In the genomic region with DNA sequence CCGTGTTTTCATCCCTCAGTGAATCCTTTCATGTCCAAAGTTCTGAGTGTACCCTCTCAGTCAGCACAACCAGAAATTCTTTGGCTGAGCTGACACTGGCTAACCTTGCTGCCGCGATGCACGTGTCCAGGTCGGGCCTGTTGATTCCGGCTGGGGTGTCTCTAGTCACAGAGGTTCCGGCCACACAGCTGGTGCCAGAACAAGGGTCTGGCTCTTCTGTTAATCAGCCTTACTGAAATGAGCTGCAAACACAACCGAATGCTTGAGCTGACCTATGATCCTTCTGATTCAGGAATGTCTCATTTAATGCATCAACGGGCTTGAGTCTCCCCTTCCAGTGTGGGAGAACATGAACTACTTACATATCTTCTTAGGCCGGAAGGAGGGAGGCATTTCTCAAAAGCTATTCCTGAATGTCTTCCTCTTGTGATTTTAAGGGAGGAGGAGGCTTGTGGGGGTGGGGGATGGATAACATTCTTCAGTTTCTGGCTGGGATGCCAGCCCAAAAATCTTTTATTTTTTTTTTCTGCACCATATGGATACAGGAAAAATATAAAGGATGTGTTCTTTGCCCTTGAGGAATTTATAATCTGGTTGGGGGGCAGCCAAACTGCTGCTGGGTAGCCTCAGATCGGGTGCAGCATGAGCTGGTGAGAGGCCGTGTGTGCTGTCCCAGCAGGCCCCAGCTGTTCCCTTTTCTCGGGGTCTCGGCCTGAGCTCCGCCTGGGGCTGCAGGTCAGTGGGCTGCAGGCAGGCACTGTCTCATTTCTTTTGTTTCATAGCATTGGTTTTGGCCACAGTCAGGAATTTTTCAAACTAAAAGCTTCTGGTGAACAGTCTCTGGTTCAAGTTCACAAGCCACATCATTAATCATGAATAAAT, we compare ENCODE assay signal across 8 cellular contexts.
DNase-seq lines count a peak whose midpoint lies in the region; FAIRE-seq and TF ChIP-seq lines count a peak whose summit lies in the region.

No MANE protein-coding gene starts in this region.

- peak overlapping the region; percentile 31; the same call in 1 of the 2 replicates for H2BK15ac ChIP-seq in H1 (ENCODE audit: low read length)
- peak overlapping the region; percentile 17 for H2BK15ac ChIP-seq in mesenchymal stem cell (ENCODE audit: low read depth, poor library complexity, severe bottlenecking)

- H4K91ac ChIP-seq in H1 (replicated peaks; ENCODE audit: insufficient read length, low read length), result no peak overlapping the region
- H4K91ac ChIP-seq in mesenchymal stem cell (ENCODE audit: low read length), result peak overlapping the region; percentile 5

- no peak overlapping the region for H2BK20ac ChIP-seq in H1 (ENCODE audit: low read length)

- no peak for FAIRE-seq in H1 (lab: Jason Lieb, UNC)

- WGBS in H1 (ENCODE audit: extremely low coverage in 1 of 2, insufficient coverage in 1 of 2, insufficient read length in 1 of 2, insufficient replicate concordance in 2 of 2, low coverage in 1 of 2, low lambda C conversion rate in 2 of 2, missing lambda C conversion rate in 1 of 2), 2 experiments, result 86% methylated on average over 15 of the region's 15 CpGs; no CpG with 5 or more reads in 1 of the 2 experiments
- 29% methylated on average over 15 of the region's 15 CpGs for WGBS in mesenchymal stem cell

- H4K5ac ChIP-seq in H1 (ENCODE audit: insufficient read length, low read depth, low read length), result no peak overlapping the region

- no peak overlapping the region for H3K27ac ChIP-seq in H1 (ENCODE audit: low read depth, low read length)
- H3K27ac ChIP-seq in mesenchymal stem cell (ENCODE audit: low read length, poor library complexity, severe bottlenecking), result peak overlapping the region; percentile 90
- H3K27ac ChIP-seq in uterus, result peak overlapping the region; percentile 2 to 70

- no peaks in the 10 kb centered on the region for H4K20me1 ChIP-seq in H1 (replicated peaks in 1 of 2; ENCODE audit: control insufficient read depth in 1 of 2, insufficient read depth in 2 of 2, low read length in 2 of 2)

- no peak overlapping the region for H3K4me3 Mint-ChIP-seq in activated naive CD4-positive, alpha-beta T cell treated with anti-CD3 and anti-CD28 coated beads, Interleukin-2, amount 10 ng/mL, durations not matched to agents 7 days and 5 days
- H3K4me3 Mint-ChIP-seq in immature natural killer cell, result no peak overlapping the region

- H3K4me1 Mint-ChIP-seq in activated naive CD4-positive, alpha-beta T cell treated with anti-CD3 and anti-CD28 coated beads, Interleukin-2, amount 10 ng/mL, durations not matched to agents 7 days and 5 days, result no peaks in the 10 kb centered on the region
- H3K4me1 Mint-ChIP-seq in immature natural killer cell, result no peaks in the 10 kb centered on the region

- H3K79me1 ChIP-seq in H1 (ENCODE audit: low read depth, low read length) (no peaks in the 10 kb centered on the region), mesenchymal stem cell (replicated peaks; ENCODE audit: low read length, poor library complexity, severe bottlenecking) (no peaks in the 10 kb centered on the region)

- no peak for TF ChIP-seq RAD21 in H1 (IDR thresholded peaks at IDR 0.05 in 1 of 2, conservative IDR thresholded peaks at IDR 0.05 in 1 of 2; ENCODE audit: low read depth in 2 of 2, low read length in 2 of 2)

- H3K27me3 ChIP-seq in H1 (replicated peaks in 1 of 4; ENCODE audit: control insufficient read depth in 3 of 4, extremely low read depth in 1 of 4, insufficient read depth in 3 of 4, low read length in 3 of 4) (no peaks in the 10 kb centered on the region), mesenchymal stem cell (ENCODE audit: control insufficient read depth in 1 of 2, insufficient read depth in 1 of 2, low read length in 2 of 2) (no peaks in the 10 kb centered on the region), uterus (no peaks in the 10 kb centered on the region)

- H3K4me3 ChIP-seq in H1 (ENCODE audit: extremely low read depth in 1 of 4, insufficient read depth in 2 of 4, low read depth in 3 of 4, low read length in 4 of 4) (no peak overlapping the region), mesenchymal stem cell (ENCODE audit: insufficient read depth in 1 of 2, low read depth in 1 of 2, low read length in 2 of 2) (no peak overlapping the region), uterus (no peak overlapping the region)

- DNase-seq in NCI-H1694 treated with DMSO at 0.1 percent for 48 hours (lab: John Stamatoyannopoulos, UW), result peak; percentile 72
- DNase-seq in H1 (ENCODE audit: low read depth in 1 of 2, low spot score in 2 of 2), result no peak
- DNase-seq in mesenchymal stem cell, result peak; percentile 79
- DNase-seq in uterus, result peak in 1 of 2 donors; percentile 37
- DNase-seq in activated naive CD4-positive, alpha-beta T cell treated with anti-CD3 and anti-CD28 coated beads, Interleukin-2, amount 10 ng/mL, durations not matched to agents 7 days and 5 days, result no peak
- DNase-seq in UCSD-AML1 (lab: John Stamatoyannopoulos, UW; ENCODE audit: unreplicated experiment), result no peak
- no peak for DNase-seq in stimulated activated CD8-positive, alpha-beta memory T cell treated with anti-CD3 and anti-CD28 coated beads, Interleukin-4, amount 100 ng/mL, for 48 hours
- DNase-seq in immature natural killer cell, result no peak

- no peak overlapping the region for H3K27ac Mint-ChIP-seq in activated naive CD4-positive, alpha-beta T cell treated with anti-CD3 and anti-CD28 coated beads, Interleukin-2, amount 10 ng/mL, durations not matched to agents 7 days and 5 days
- no peak overlapping the region for H3K27ac Mint-ChIP-seq in immature natural killer cell

- TF ChIP-seq CTCF in H1 (IDR thresholded peaks at IDR 0.05; ENCODE audit: control extremely low read depth in 1 of 3, insufficient read depth in 1 of 3, low read depth in 1 of 3, low read length in 3 of 3), result no peak
- no peak for TF ChIP-seq CTCF in uterus (IDR thresholded peaks at IDR 0.05)

- CTCF ChIA-PET in H1 (lab: Charles Lee; ENCODE audit: partially characterized antibody), result interaction anchor here (0.6 to 1.2 kb wide), 4 partner anchors 10 to 381 kb away, joined by 3 to 4 read pairs (median 3); no protein-coding TSS in a partner anchor
- CTCF ChIA-PET in activated naive CD4-positive, alpha-beta T cell treated with anti-CD3 and anti-CD28 coated beads, Interleukin-2, amount 10 ng/mL, durations not matched to agents 7 days and 5 days (lab: Charles Lee), result interaction anchor here (0.6 to 1.4 kb wide), 2 partner anchors 16 to 644 kb away, joined by 4 to 5 read pairs; no protein-coding TSS in a partner anchor

- H2AFZ ChIP-seq in H1 (ENCODE audit: low read length) (peak overlapping the region; percentile 93), mesenchymal stem cell (ENCODE audit: low read depth, low read length) (peak overlapping the region; percentile 18)

- H3K4me1 ChIP-seq in H1 (replicated peaks in 1 of 4; ENCODE audit: control insufficient read depth in 3 of 4, insufficient read depth in 4 of 4, low read length in 3 of 4) (peaks cover 0 to 2% (median 0%) of the 10 kb centered on the region in 4 experiments; a peak in 2 of 7 replicates), mesenchymal stem cell (ENCODE audit: control insufficient read depth, insufficient read depth, low read depth, low read length) (peaks cover 9% of the 10 kb centered on the region), uterus (no peaks in the 10 kb centered on the region)

- H2AK5ac ChIP-seq in H1 (ENCODE audit: low read depth, low read length), result no peak overlapping the region
- no peak overlapping the region for H2AK5ac ChIP-seq in mesenchymal stem cell (ENCODE audit: low read length, severe bottlenecking)

- H2BK5ac ChIP-seq in H1 (ENCODE audit: low read depth, low read length) (no peak overlapping the region), mesenchymal stem cell (ENCODE audit: low read depth, low read length, poor library complexity, severe bottlenecking) (peak overlapping the region; percentile 57)

- H3K56ac ChIP-seq in H1 (replicated peaks; ENCODE audit: insufficient read length, low read depth, low read length), result no peak overlapping the region

- H3K23ac ChIP-seq in H1 (ENCODE audit: insufficient read length) (no peak overlapping the region), mesenchymal stem cell (ENCODE audit: low read length in 2 of 2) (no peak overlapping the region)

- no peaks in the 10 kb centered on the region for H3K9me3 Mint-ChIP-seq in activated naive CD4-positive, alpha-beta T cell treated with anti-CD3 and anti-CD28 coated beads, Interleukin-2, amount 10 ng/mL, durations not matched to agents 7 days and 5 days
- H3K9me3 Mint-ChIP-seq in immature natural killer cell, result no peaks in the 10 kb centered on the region

- no peaks in the 10 kb centered on the region for H3K9me3 ChIP-seq in H1 (ENCODE audit: insufficient read depth in 2 of 2, low read depth in 1 of 2, low read length in 1 of 2)
- no peaks in the 10 kb centered on the region for H3K9me3 ChIP-seq in mesenchymal stem cell (ENCODE audit: control insufficient read depth, low read length)
- no peaks in the 10 kb centered on the region for H3K9me3 ChIP-seq in uterus

- H3K27me3 Mint-ChIP-seq in activated naive CD4-positive, alpha-beta T cell treated with anti-CD3 and anti-CD28 coated beads, Interleukin-2, amount 10 ng/mL, durations not matched to agents 7 days and 5 days, result no peaks in the 10 kb centered on the region
- no peaks in the 10 kb centered on the region for H3K27me3 Mint-ChIP-seq in immature natural killer cell (ENCODE audit: low read depth in 3 of 3)

- H2BK120ac ChIP-seq in H1 (replicated peaks; ENCODE audit: low read depth, low read length), result no peak overlapping the region
- peak overlapping the region; percentile 11 for H2BK120ac ChIP-seq in mesenchymal stem cell (ENCODE audit: low read depth, low read length)

- H2BK12ac ChIP-seq in H1 (ENCODE audit: low read depth, low read length) (no peak overlapping the region), mesenchymal stem cell (ENCODE audit: low read length in 2 of 2) (peak overlapping the region; percentile 88 to 89)

- H3K36me3 Mint-ChIP-seq in activated naive CD4-positive, alpha-beta T cell treated with anti-CD3 and anti-CD28 coated beads, Interleukin-2, amount 10 ng/mL, durations not matched to agents 7 days and 5 days, result no peaks in the 10 kb centered on the region
- peaks cover 0 to 12% (median 0%) of the 10 kb centered on the region in 3 donors for H3K36me3 Mint-ChIP-seq in immature natural killer cell

- no peak overlapping the region for H3K18ac ChIP-seq in H1 (ENCODE audit: extremely low read depth, low read length)
- peak overlapping the region; percentile 79 to 84 for H3K18ac ChIP-seq in mesenchymal stem cell (ENCODE audit: low read depth in 1 of 2, low read length in 2 of 2)

- no peaks in the 10 kb centered on the region for H3K23me2 ChIP-seq in H1 (ENCODE audit: low read depth, low read length)

- H4K8ac ChIP-seq in H1 (ENCODE audit: extremely low read depth, insufficient read depth, low read length) (no peak overlapping the region; the same call in 1 of the 2 replicates), mesenchymal stem cell (ENCODE audit: low read length) (peak overlapping the region; percentile 70)

- POLR2A ChIA-PET in H1 (lab: Charles Lee; ENCODE audit: partially characterized antibody), result interaction anchor here (1.7 kb wide), 1 partner anchor 156 kb away, joined by 3 read pairs; no protein-coding TSS in a partner anchor

- H3K4ac ChIP-seq in H1 (replicated peaks; ENCODE audit: insufficient read length, low read depth, low read length), result no peak overlapping the region
- H3K4ac ChIP-seq in mesenchymal stem cell (ENCODE audit: low read depth in 1 of 2, low read length in 2 of 2), result peak overlapping the region; percentile 32 to 76

- TF ChIP-seq POLR2A in H1 (IDR thresholded peaks at IDR 0.05; ENCODE audit: control extremely low read depth in 1 of 2, low read depth in 2 of 2, low read length in 2 of 2), result no peak
- no peak for TF ChIP-seq POLR2A in uterus (IDR thresholded peaks at IDR 0.05)

- no peak overlapping the region for H3K4me2 ChIP-seq in H1 (ENCODE audit: insufficient read depth in 1 of 2, low read depth in 2 of 2, low read length in 2 of 2)
- peak overlapping the region; percentile 0 for H3K4me2 ChIP-seq in mesenchymal stem cell (ENCODE audit: low read length, poor library complexity, severe bottlenecking)

- no peak overlapping the region for H3K14ac ChIP-seq in H1 (ENCODE audit: insufficient read length)
- H3K14ac ChIP-seq in mesenchymal stem cell (ENCODE audit: low read length in 2 of 2), result no peak overlapping the region

- no peak overlapping the region for H3K9ac ChIP-seq in H1 (replicated peaks in 1 of 4; ENCODE audit: extremely low read depth in 1 of 4, low read depth in 3 of 4, low read length in 3 of 4)
- peak overlapping the region; percentile 21 for H3K9ac ChIP-seq in mesenchymal stem cell (ENCODE audit: low read length)

- no peak for TF ChIP-seq EP300 in H1 (IDR thresholded peaks at IDR 0.05; ENCODE audit: borderline replicate concordance in 1 of 2, low read depth in 2 of 2, low read length in 2 of 2)

- no peaks in the 10 kb centered on the region for H3K79me2 ChIP-seq in H1 (ENCODE audit: control insufficient read depth in 1 of 2, insufficient read depth in 2 of 2, low read length in 2 of 2)

- intact Hi-C loops in uterus (cut with DNase I; ENCODE audit: low total_unique reads), result no loop called here

- H3K36me3 ChIP-seq in H1 (ENCODE audit: control insufficient read depth in 2 of 4, insufficient read depth in 4 of 4, low read length in 3 of 4) (no peaks in the 10 kb centered on the region), mesenchymal stem cell (ENCODE audit: control insufficient read depth in 1 of 2, insufficient read depth in 2 of 2, low read depth in 1 of 2, low read length in 2 of 2) (no peaks in the 10 kb centered on the region), uterus (no peaks in the 10 kb centered on the region)

Comparison
In these comparisons a context has a peak if more than half of its experiments do, and no peak if none do; other contexts are left out.
1. DNase-seq: peak in NCI-H1694 treated with DMSO at 0.1 percent for 48 hours (single experiment) and mesenchymal stem cell (single experiment); none in H1 (0 of 2), activated naive CD4-positive, alpha-beta T cell treated with anti-CD3 and anti-CD28 coated beads, Interleukin-2, amount 10 ng/mL, durations not matched to agents 7 days and 5 days (single experiment), UCSD-AML1 (single experiment), stimulated activated CD8-positive, alpha-beta memory T cell treated with anti-CD3 and anti-CD28 coated beads, Interleukin-4, amount 100 ng/mL, for 48 hours (single experiment) and immature natural killer cell (0 of 3).